ENCODE assay signal across 8 cellular contexts in the genomic region with DNA sequence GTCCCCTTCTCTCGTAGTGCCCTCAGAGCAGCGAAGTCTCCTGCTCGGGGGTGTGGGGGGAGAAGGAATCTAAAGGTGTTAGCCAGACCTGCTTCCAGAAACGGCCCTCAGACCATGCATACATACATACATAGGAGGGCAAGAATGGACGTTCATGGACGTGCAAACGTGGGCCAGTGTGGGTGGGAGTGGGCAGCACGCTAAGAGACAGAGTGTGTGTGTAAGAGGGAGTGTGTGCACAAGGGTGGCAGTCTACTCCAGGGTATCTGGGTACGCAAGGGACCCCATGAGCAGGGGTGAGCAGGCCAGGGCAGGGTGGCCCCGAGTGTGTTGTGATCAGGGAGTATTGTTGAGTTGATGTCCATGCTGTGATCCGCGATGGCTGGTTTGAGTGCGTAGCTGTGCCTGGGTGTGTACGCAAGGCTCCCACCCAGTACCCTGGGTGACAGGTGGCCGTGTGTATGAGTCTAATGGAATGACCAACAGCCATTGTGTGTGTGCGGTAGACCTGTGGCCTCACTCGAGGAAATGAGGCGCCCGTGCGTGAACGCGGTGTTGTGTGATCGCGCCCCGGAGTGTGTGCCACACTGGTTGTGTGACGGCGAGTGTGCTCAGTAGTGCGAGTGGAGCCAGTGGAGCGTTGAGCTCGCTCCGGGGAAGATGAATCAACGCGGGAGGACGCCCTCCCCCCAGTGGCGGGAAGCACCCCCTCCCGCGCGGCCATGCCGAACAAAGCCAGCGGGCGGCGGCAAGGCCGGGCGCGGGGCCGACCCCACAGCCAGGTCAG. TPM values are rescaled to one million over a fixed set of nuclear protein-coding genes. Genes with fewer than 3 reads are reported as not detected.
DNase-seq lines count a peak whose midpoint lies in the region; ATAC-seq and TF ChIP-seq lines count a peak whose summit lies in the region.

No MANE protein-coding gene starts in this region.

- DNase-seq in activated CD4-positive, CD25-positive, alpha-beta regulatory T cell (lab: John Stamatoyannopoulos, UW), result no peak
- DNase-seq in activated CD4-positive, alpha-beta T cell treated with anti-CD3 and anti-CD28 coated beads for 48 hours, result peak; percentile 48
- DNase-seq in foreskin keratinocyte, result no peak
- no peak for DNase-seq in cerebellum (ENCODE audit: low spot score)

- H3K27me3 ChIP-seq in foreskin keratinocyte, result no peaks in the 10 kb centered on the region

- TF ChIP-seq CTCF in foreskin keratinocyte (conservative IDR thresholded peaks at IDR 0.05), result no peak

- ATAC-seq in activated CD4-positive, CD25-positive, alpha-beta regulatory T cell treated with anti-CD3 and anti-CD28 coated beads, Interleukin-2, amount 50 U/mL, for 24 hours, result peak; percentile 7 to 18
- ATAC-seq in HG03103 (IDR thresholded peaks at IDR 0.05; ENCODE audit: low read depth, unreplicated experiment) (peak; percentile 30), foreskin keratinocyte (peak; percentile 18), HG03095 (IDR thresholded peaks at IDR 0.05; ENCODE audit: unreplicated experiment) (no peak)

- H3K4me1 ChIP-seq in foreskin keratinocyte, result no peaks in the 10 kb centered on the region

- H3K27ac ChIP-seq in foreskin keratinocyte (no peak overlapping the region), skin epidermis (peak overlapping the region in 4 of 21 experiments; percentile 16 to 71 (median 54))

- peak overlapping the region; percentile 35 to 76 (median 63) for H3K4me3 ChIP-seq in skin epidermis

RNA-seq across cellular contexts. Expression of a gene that starts 0.8 kb away (rescaled TPM):
- total RNA-seq in foreskin keratinocyte (16.9 and 18.3 TPM in 2 replicates), cerebellum (38.9 TPM)
- 11.1 and 11.4 TPM in 2 replicates for polyA plus RNA-seq in foreskin keratinocyte

RNA-seq across cellular contexts. Expression of a gene that starts 21.2 kb away (rescaled TPM):
- total RNA-seq in foreskin keratinocyte (0.78 and 1.3 TPM in 2 replicates), cerebellum (25.6 TPM)
- 1.8 and 3.1 TPM in 2 replicates for polyA plus RNA-seq in foreskin keratinocyte

RNA-seq across cellular contexts. Expression of a gene that starts 21.3 kb away (rescaled TPM):
- not detected in 2 replicates for total RNA-seq in foreskin keratinocyte
- polyA plus RNA-seq in foreskin keratinocyte, result not detected in 2 replicates
- 0.27 TPM for total RNA-seq in cerebellum

RNA-seq across cellular contexts. Expression of a gene that starts 38.2 kb away (rescaled TPM):
- 62.5 and 72.1 TPM in 2 replicates for total RNA-seq in foreskin keratinocyte
- 56.6 and 61.4 TPM in 2 replicates for polyA plus RNA-seq in foreskin keratinocyte
- total RNA-seq in cerebellum, result 33.7 TPM

RNA-seq across cellular contexts. Expression of a gene that starts 60.0 kb away (rescaled TPM):
- total RNA-seq in foreskin keratinocyte, result 0.04 and 0.27 TPM in 2 replicates
- polyA plus RNA-seq in foreskin keratinocyte, result 0.03 TPM in 1 of 2 replicates, not detected in the other
- 0.18 TPM for total RNA-seq in cerebellum

Comparison
In these comparisons a context has a peak if more than half of its experiments do, and no peak if none do; other contexts are left out.
1. RNA of a gene that starts 21.2 kb away (total RNA-seq): 25.6 TPM in cerebellum (single experiment); 0.78 to 1.3 TPM in foreskin keratinocyte; every median in the first group is over 10 times any median in the second.